In genomic region chr11:126598344-126599092, GRCh38 we compare ENCODE assay signal across 20 cellular contexts.
"Had no signal": no experiment of that assay in that cellular context is flagged by ENCODE, and none has a peak within 500 bp of the region (broad histone marks: within the 10 kb centered on the region; RNA-seq: fewer than 3 reads in every experiment).

No MANE protein-coding gene starts in this region.

- H3K4me3 Mint-ChIP-seq: naive thymus-derived CD8-positive, alpha-beta T cell; stimulated activated naive B cell treated with anti-CD40 and anti-IgM and Interleukin-4, amounts not matched to agents 10 μg/mL and 1 μg/mL and 100 μg/mL, for 72 hours; stimulated activated naive CD8-positive, alpha-beta T cell treated with anti-CD3 and anti-CD28 coated beads, Interleukin-15, amount 100 ng/mL, for 72 hours had no signal

- H3K27ac ChIP-seq: coronary artery, epithelial cell of prostate, esophagus muscularis mucosa, gastroesophageal sphincter, skin epidermis, testis, tibial nerve, upper lobe of right lung had no signal

- H3K36me3 Mint-ChIP-seq: naive thymus-derived CD8-positive, alpha-beta T cell; stimulated activated naive B cell treated with anti-CD40 and anti-IgM and Interleukin-4, amounts not matched to agents 10 μg/mL and 1 μg/mL and 100 μg/mL, for 72 hours had no signal

- ATAC-seq: gastroesophageal sphincter; left lobe of liver; naive thymus-derived CD8-positive, alpha-beta T cell; sciatic nerve; stimulated activated naive B cell treated with anti-CD40 and anti-IgM and Interleukin-4, amounts not matched to agents 10 μg/mL and 1 μg/mL and 100 μg/mL, for 72 hours; stimulated activated naive CD8-positive, alpha-beta T cell treated with anti-CD3 and anti-CD28 coated beads, Interleukin-15, amount 100 ng/mL, for 72 hours; upper lobe of right lung had no signal

- H3K27ac Mint-ChIP-seq: naive thymus-derived CD8-positive, alpha-beta T cell; stimulated activated naive B cell treated with anti-CD40 and anti-IgM and Interleukin-4, amounts not matched to agents 10 μg/mL and 1 μg/mL and 100 μg/mL, for 72 hours; stimulated activated naive CD8-positive, alpha-beta T cell treated with anti-CD3 and anti-CD28 coated beads, Interleukin-15, amount 100 ng/mL, for 72 hours had no signal

- H3K9me3 ChIP-seq: esophagus muscularis mucosa, testis, tibial nerve, upper lobe of right lung had no signal

- H3K4me3 ChIP-seq: coronary artery, dorsolateral prefrontal cortex, esophagus muscularis mucosa, gastroesophageal sphincter, skin epidermis, testis, tibial nerve, upper lobe of right lung had no signal

- DNase-seq: dorsolateral prefrontal cortex; effector memory CD4-positive, alpha-beta T cell; glutamatergic neuron; islet precursor cell; mammary epithelial cell; stimulated activated CD4-positive, alpha-beta T cell treated with anti-CD3 and anti-CD28 coated beads, Interleukin-2, amount 100 ng/mL, for 24 hours; stimulated activated CD4-positive, alpha-beta T cell treated with anti-CD3 and anti-CD28 coated beads, Interleukin-4, amount 100 ng/mL, for 4 hours; stimulated activated naive B cell treated with anti-CD40 and anti-IgM and Interleukin-4, amounts not matched to agents 10 μg/mL and 1 μg/mL and 100 μg/mL, for 72 hours; stimulated activated naive CD8-positive, alpha-beta T cell treated with anti-CD3 and anti-CD28 coated beads, Interleukin-15, amount 100 ng/mL, for 72 hours; testis; upper lobe of right lung had no signal

- H3K36me3 ChIP-seq: esophagus muscularis mucosa, gastroesophageal sphincter, tibial nerve, upper lobe of right lung had no signal

- H3K4me1 Mint-ChIP-seq: naive thymus-derived CD8-positive, alpha-beta T cell; stimulated activated naive B cell treated with anti-CD40 and anti-IgM and Interleukin-4, amounts not matched to agents 10 μg/mL and 1 μg/mL and 100 μg/mL, for 72 hours; stimulated activated naive CD8-positive, alpha-beta T cell treated with anti-CD3 and anti-CD28 coated beads, Interleukin-15, amount 100 ng/mL, for 72 hours had no signal

- H3K4me1 ChIP-seq: esophagus muscularis mucosa, gastroesophageal sphincter, testis, upper lobe of right lung had no signal

- H3K27me3 ChIP-seq: dorsolateral prefrontal cortex, testis, tibial nerve had no signal
